Comparison of ENCODE assay signal across 2 cellular contexts in the genomic region with DNA sequence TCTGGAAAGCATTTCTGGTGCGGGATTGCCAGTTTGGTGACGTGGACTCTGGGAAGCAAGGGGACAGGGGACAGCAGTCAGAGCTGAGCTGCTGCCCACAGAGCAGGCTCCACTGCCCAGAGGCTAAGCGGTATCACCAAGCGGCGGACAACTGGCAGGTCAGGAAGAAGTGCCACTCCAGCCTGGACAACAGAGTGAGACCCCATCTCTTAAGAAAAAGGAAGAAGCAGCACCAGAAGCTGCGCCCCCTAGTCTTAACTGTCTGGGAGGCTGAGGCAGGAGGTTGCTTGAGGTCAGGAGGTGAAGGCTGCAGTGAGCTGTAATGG.
TF ChIP-seq lines count a peak whose summit lies in the region.

No MANE protein-coding gene starts in this region.

TF ChIP-seq in GM23338, 12 proteins besides CTCF, POLR2A, EP300 and RAD21 (continued from another document):
- TF ChIP-seq ETS1 (IDR thresholded peaks at IDR 0.05) (no peak), ZNF462 (CRISPR knock-in tag; IDR thresholded peaks at IDR 0.05) (no peak), JUNB (IDR thresholded peaks at IDR 0.05; ENCODE audit: unreplicated experiment) (no peak), ZNF114 (CRISPR knock-in tag; IDR thresholded peaks at IDR 0.05) (no peak)

TF ChIP-seq in WTC11, 78 proteins besides CTCF, POLR2A, EP300 and RAD21 (continued from another document):
- TF ChIP-seq, protein P1, sequence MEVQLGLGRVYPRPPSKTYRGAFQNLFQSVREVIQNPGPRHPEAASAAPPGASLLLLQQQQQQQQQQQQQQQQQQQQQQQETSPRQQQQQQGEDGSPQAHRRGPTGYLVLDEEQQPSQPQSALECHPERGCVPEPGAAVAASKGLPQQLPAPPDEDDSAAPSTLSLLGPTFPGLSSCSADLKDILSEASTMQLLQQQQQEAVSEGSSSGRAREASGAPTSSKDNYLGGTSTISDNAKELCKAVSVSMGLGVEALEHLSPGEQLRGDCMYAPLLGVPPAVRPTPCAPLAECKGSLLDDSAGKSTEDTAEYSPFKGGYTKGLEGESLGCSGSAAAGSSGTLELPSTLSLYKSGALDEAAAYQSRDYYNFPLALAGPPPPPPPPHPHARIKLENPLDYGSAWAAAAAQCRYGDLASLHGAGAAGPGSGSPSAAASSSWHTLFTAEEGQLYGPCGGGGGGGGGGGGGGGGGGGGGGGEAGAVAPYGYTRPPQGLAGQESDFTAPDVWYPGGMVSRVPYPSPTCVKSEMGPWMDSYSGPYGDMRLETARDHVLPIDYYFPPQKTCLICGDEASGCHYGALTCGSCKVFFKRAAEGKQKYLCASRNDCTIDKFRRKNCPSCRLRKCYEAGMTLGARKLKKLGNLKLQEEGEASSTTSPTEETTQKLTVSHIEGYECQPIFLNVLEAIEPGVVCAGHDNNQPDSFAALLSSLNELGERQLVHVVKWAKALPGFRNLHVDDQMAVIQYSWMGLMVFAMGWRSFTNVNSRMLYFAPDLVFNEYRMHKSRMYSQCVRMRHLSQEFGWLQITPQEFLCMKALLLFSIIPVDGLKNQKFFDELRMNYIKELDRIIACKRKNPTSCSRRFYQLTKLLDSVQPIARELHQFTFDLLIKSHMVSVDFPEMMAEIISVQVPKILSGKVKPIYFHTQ (CRISPR knock-in tag; IDR thresholded peaks at IDR 0.05): no peak
- TF ChIP-seq MAX (CRISPR knock-in tag; IDR thresholded peaks at IDR 0.05): no peak
- no peak for TF ChIP-seq ATF2 (CRISPR knock-in tag; IDR thresholded peaks at IDR 0.05; ENCODE audit: borderline replicate concordance, low read depth)
- no peak for TF ChIP-seq PREB (CRISPR knock-in tag; IDR thresholded peaks at IDR 0.05; ENCODE audit: borderline replicate concordance)
- no peak for TF ChIP-seq NFE2L1 (CRISPR knock-in tag; IDR thresholded peaks at IDR 0.05)
- peak; percentile 99 for TF ChIP-seq ZNF121 (CRISPR knock-in tag; IDR thresholded peaks at IDR 0.05)
- TF ChIP-seq, protein P2, sequence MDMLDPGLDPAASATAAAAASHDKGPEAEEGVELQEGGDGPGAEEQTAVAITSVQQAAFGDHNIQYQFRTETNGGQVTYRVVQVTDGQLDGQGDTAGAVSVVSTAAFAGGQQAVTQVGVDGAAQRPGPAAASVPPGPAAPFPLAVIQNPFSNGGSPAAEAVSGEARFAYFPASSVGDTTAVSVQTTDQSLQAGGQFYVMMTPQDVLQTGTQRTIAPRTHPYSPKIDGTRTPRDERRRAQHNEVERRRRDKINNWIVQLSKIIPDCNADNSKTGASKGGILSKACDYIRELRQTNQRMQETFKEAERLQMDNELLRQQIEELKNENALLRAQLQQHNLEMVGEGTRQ (CRISPR knock-in tag; IDR thresholded peaks at IDR 0.05): no peak
- TF ChIP-seq FOXK1 (CRISPR knock-in tag; IDR thresholded peaks at IDR 0.05): no peak
- TF ChIP-seq, protein P3, sequence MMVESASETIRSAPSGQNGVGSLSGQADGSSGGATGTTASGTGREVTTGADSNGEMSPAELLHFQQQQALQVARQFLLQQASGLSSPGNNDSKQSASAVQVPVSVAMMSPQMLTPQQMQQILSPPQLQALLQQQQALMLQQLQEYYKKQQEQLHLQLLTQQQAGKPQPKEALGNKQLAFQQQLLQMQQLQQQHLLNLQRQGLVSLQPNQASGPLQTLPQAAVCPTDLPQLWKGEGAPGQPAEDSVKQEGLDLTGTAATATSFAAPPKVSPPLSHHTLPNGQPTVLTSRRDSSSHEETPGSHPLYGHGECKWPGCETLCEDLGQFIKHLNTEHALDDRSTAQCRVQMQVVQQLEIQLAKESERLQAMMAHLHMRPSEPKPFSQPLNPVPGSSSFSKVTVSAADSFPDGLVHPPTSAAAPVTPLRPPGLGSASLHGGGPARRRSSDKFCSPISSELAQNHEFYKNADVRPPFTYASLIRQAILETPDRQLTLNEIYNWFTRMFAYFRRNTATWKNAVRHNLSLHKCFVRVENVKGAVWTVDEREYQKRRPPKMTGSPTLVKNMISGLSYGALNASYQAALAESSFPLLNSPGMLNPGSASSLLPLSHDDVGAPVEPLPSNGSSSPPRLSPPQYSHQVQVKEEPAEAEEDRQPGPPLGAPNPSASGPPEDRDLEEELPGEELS (CRISPR knock-in tag; IDR thresholded peaks at IDR 0.05): no peak
- no peak for TF ChIP-seq GTF2I (CRISPR knock-in tag; conservative IDR thresholded peaks at IDR 0.05)
- no peak for TF ChIP-seq TEAD1 (CRISPR knock-in tag; IDR thresholded peaks at IDR 0.05)
- no peak for TF ChIP-seq EMX1 (CRISPR knock-in tag; IDR thresholded peaks at IDR 0.05)
- TF ChIP-seq E2F5 (CRISPR knock-in tag; IDR thresholded peaks at IDR 0.05): 0 out of 2 replicates have a peak, but pooled peaks have one; percentile 17
- TF ChIP-seq KAT7 (CRISPR knock-in tag; IDR thresholded peaks at IDR 0.05; ENCODE audit: borderline replicate concordance): no peak
TF ChIP-seq in WTC11: peak in this region for 2.
